Comparison of ENCODE assay signal across 28 cellular contexts in the genomic region with DNA sequence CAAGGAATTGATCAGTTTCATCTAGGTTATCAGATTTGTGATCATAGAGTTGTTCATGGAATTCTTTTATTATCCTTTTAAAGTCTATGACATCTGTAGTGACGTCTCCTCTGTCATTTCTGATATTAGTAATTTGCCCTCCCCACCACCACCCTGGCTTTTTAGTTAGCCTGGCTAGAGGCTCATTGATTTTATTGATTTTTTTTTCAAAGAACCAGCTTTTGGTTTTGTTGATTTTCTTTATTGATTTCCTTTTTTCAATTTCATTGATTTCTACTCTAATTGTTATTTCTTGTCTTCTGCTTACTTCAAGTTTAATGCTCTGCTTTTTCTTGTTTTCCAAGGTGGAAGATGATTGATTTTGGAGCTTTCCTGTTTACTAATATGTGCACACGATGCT.
"Had no signal": no experiment of that assay in that cellular context is flagged by ENCODE, and none has a peak within 500 bp of the region (broad histone marks: within the 10 kb centered on the region; RNA-seq: fewer than 3 reads in every experiment).

No MANE protein-coding gene starts in this region.

- ATAC-seq: effector memory CD8-positive, alpha-beta T cell; esophagus mucosa; foreskin keratinocyte; gastrocnemius medialis; gastroesophageal sphincter; heart left ventricle; heart right ventricle had no signal

- H3K27me3 Mint-ChIP-seq: dendritic cell treated with granulocyte-macrophage colony-stimulating factor and Interleukin-4, amounts not matched to agents 40 ng/mL and 50 ng/mL, for 4 days; effector memory CD8-positive, alpha-beta T cell had no signal

- FAIRE-seq: colon, endometrium, endothelial cell of umbilical vein, frontal cortex had no signal

- H3K27me3 ChIP-seq: colonic mucosa, dorsolateral prefrontal cortex, esophagus muscularis mucosa, esophagus squamous epithelium, foreskin keratinocyte, gastrocnemius medialis, gastroesophageal sphincter, heart left ventricle, heart right ventricle had no signal

- H3K9me3 ChIP-seq: colonic mucosa had no signal

- H3K27ac Mint-ChIP-seq: dendritic cell treated with granulocyte-macrophage colony-stimulating factor and Interleukin-4, amounts not matched to agents 40 ng/mL and 50 ng/mL, for 4 days; endodermal cell had no signal

- H3K4me3 ChIP-seq: colonic mucosa, coronary artery, dorsolateral prefrontal cortex, esophagus muscularis mucosa, esophagus squamous epithelium, gastrocnemius medialis, gastroesophageal sphincter, heart left ventricle, heart right ventricle had no signal

- H3K36me3 ChIP-seq: colonic mucosa, esophagus muscularis mucosa, gastrocnemius medialis had no signal

- H3K4me1 ChIP-seq: colonic mucosa had no signal

- H3K27ac ChIP-seq: colonic mucosa, coronary artery, dorsolateral prefrontal cortex, epithelial cell of prostate, esophagus muscularis mucosa, esophagus squamous epithelium, foreskin keratinocyte, gastrocnemius medialis, gastroesophageal sphincter, heart left ventricle, heart right ventricle had no signal

- DNase-seq: colonic mucosa; cortex of kidney; dermis blood vessel endothelial cell; dorsolateral prefrontal cortex; effector CD8-positive, alpha-beta T cell; effector memory CD4-positive, alpha-beta T cell; effector memory CD8-positive, alpha-beta T cell; endodermal cell; erythroblast; esophagus squamous epithelium; foreskin fibroblast; foreskin keratinocyte; foreskin melanocyte; gastrocnemius medialis; glutamatergic neuron; head of caudate nucleus; heart left ventricle; heart right ventricle had no signal

- H3K9me3 Mint-ChIP-seq: effector memory CD8-positive, alpha-beta T cell had no signal

- H3K4me3 Mint-ChIP-seq: dendritic cell treated with granulocyte-macrophage colony-stimulating factor and Interleukin-4, amounts not matched to agents 40 ng/mL and 50 ng/mL, for 4 days; effector memory CD8-positive, alpha-beta T cell; endodermal cell had no signal
